ENCODE assay signal across 1 cellular context in genomic region chr19:40392894-40393517, GRCh38.
TF ChIP-seq lines count a peak whose summit lies in the region.

No MANE protein-coding gene starts in this region.

TF ChIP-seq in HepG2, 621 proteins besides CTCF, POLR2A, EP300 and RAD21:
- no peak for TF ChIP-seq LCORL (IDR thresholded peaks at IDR 0.05)
- TF ChIP-seq LCORL (CRISPR knock-in tag; IDR thresholded peaks at IDR 0.05) = no peak
- no peak for TF ChIP-seq MBD4 (IDR thresholded peaks at IDR 0.05; ENCODE audit: borderline replicate concordance, low read length)
- TF ChIP-seq ZNF770 (CRISPR knock-in tag; IDR thresholded peaks at IDR 0.05) = peak; percentile 28; the same call in 1 of the 2 replicates
- TF ChIP-seq ZNF839 (CRISPR knock-in tag; IDR thresholded peaks at IDR 0.05; ENCODE audit: borderline replicate concordance) = no peak
- TF ChIP-seq ZFP82 (CRISPR knock-in tag; IDR thresholded peaks at IDR 0.05; ENCODE audit: borderline replicate concordance) = no peak
- no peak for TF ChIP-seq ZFP37 (CRISPR knock-in tag; IDR thresholded peaks at IDR 0.05; ENCODE audit: borderline replicate concordance)
- peak; percentile 69 for TF ChIP-seq STAG1 (CRISPR knock-in tag; IDR thresholded peaks at IDR 0.05)
- TF ChIP-seq ZGPAT (CRISPR knock-in tag; IDR thresholded peaks at IDR 0.05) = no peak
- 0 out of 2 replicates have a peak, but pooled peaks have one; percentile 46 for TF ChIP-seq ZFP91 (CRISPR knock-in tag; IDR thresholded peaks at IDR 0.05; ENCODE audit: borderline replicate concordance)
- peak; percentile 27; the same call in 1 of the 2 replicates for TF ChIP-seq SMC3 (IDR thresholded peaks at IDR 0.05; ENCODE audit: low read length)
- no peak for TF ChIP-seq RNF2 (conservative IDR thresholded peaks at IDR 0.05; ENCODE audit: low read depth)
- TF ChIP-seq BATF2 (CRISPR knock-in tag; IDR thresholded peaks at IDR 0.05) = no peak
- TF ChIP-seq GABPB1 (CRISPR knock-in tag; IDR thresholded peaks at IDR 0.05) = 0 out of 2 replicates have a peak, but pooled peaks have one; percentile 22
- no peak for TF ChIP-seq ZNF276 (CRISPR knock-in tag; IDR thresholded peaks at IDR 0.05; ENCODE audit: low read depth)
- TF ChIP-seq SAP130 (CRISPR knock-in tag; IDR thresholded peaks at IDR 0.05; ENCODE audit: low read depth) = 0 out of 2 replicates have a peak, but pooled peaks have one; percentile 20
- TF ChIP-seq ZNF496 (CRISPR knock-in tag; IDR thresholded peaks at IDR 0.05; ENCODE audit: insufficient replicate concordance) = no peak
- no peak for TF ChIP-seq MED1 (CRISPR knock-in tag; IDR thresholded peaks at IDR 0.05)
- TF ChIP-seq ZBTB44 (CRISPR knock-in tag; IDR thresholded peaks at IDR 0.05) = no peak
- TF ChIP-seq ETV5 (CRISPR knock-in tag; IDR thresholded peaks at IDR 0.05; ENCODE audit: borderline replicate concordance) = 0 out of 2 replicates have a peak, but pooled peaks have one; percentile 20
- no peak for TF ChIP-seq ARID5B (CRISPR knock-in tag; IDR thresholded peaks at IDR 0.05)
- TF ChIP-seq HDAC2 (CRISPR knock-in tag; IDR thresholded peaks at IDR 0.05) = no peak
- TF ChIP-seq ZNF121 (CRISPR knock-in tag; IDR thresholded peaks at IDR 0.05) = 0 out of 2 replicates have a peak, but pooled peaks have one; percentile 26
- no peak for TF ChIP-seq NR2F2 (IDR thresholded peaks at IDR 0.05; ENCODE audit: borderline replicate concordance, low read depth)
